In genomic region chr14:103103461-103104388, GRCh38 we compare ENCODE assay signal across 8 cellular contexts. TPM values are rescaled to one million over a fixed set of nuclear protein-coding genes. Genes with fewer than 3 reads are reported as not detected.
DNase-seq lines count a peak whose midpoint lies in the region; ATAC-seq, FAIRE-seq and TF ChIP-seq lines count a peak whose summit lies in the region.

No MANE protein-coding gene starts in this region.

- DNase-seq in DMS 273 treated with DMSO at 0.1 percent for 48 hours (lab: John Stamatoyannopoulos, UW) = peak; percentile 86
- DNase-seq in NCI-H1105 (lab: John Stamatoyannopoulos, UW) = peak; percentile 74
- no peak for DNase-seq in activated B cell treated with CpG ODN at 0.5 μM for 24 hours
- DNase-seq in islet precursor cell = peak; percentile 87
- DNase-seq in globus pallidus (ENCODE audit: low spot score) = no peak
- DNase-seq in frontal cortex (ENCODE audit: low spot score in 2 of 2) = no peak
- DNase-seq in cerebellar nuclear complex (lab: John Stamatoyannopoulos, UW) = no peak

- peak overlapping the region; percentile 12 for H3K27ac Mint-ChIP-seq in activated B cell treated with CpG ODN at 0.5 μM for 24 hours

- H3K9me3 Mint-ChIP-seq in activated B cell treated with CpG ODN at 0.5 μM for 24 hours = no peaks in the 10 kb centered on the region

- peaks cover 35% of the 10 kb centered on the region for H3K4me1 Mint-ChIP-seq in activated B cell treated with CpG ODN at 0.5 μM for 24 hours

- no peaks in the 10 kb centered on the region for H3K36me3 Mint-ChIP-seq in activated B cell treated with CpG ODN at 0.5 μM for 24 hours (ENCODE audit: low read depth)

- no peak for ATAC-seq in activated B cell treated with CpG ODN at 0.5 μM for 24 hours (ENCODE audit: low read depth)
- ATAC-seq in GM18873 (IDR thresholded peaks at IDR 0.05; ENCODE audit: low FRiP score, unreplicated experiment) = no peak

- CTCF ChIA-PET in activated B cell treated with CpG ODN at 0.5 μM for 24 hours (lab: Charles Lee) = interaction anchor here (0.9 to 3.7 kb wide), 10 partner anchors 8 to 414 kb away, joined by 4 to 58 read pairs (median 10); partner anchors contain the start of gene EXOC3L4

- POLR2A ChIA-PET in activated B cell treated with CpG ODN at 0.5 μM for 24 hours (lab: Charles Lee) = interaction anchor here (0.6 to 1.3 kb wide), 3 partner anchors 29 to 189 kb away, joined by 3 to 13 read pairs (median 4); no protein-coding TSS in a partner anchor

- no peak for FAIRE-seq in frontal cortex (lab: Jason Lieb, UNC)

- intact Hi-C loops in activated B cell treated with CpG ODN at 0.5 μM for 24 hours (cut with micrococcal nuclease) = loop anchor here (2.0 to 5.0 kb wide), 2 partner anchors 19 to 229 kb away; partner anchors contain the start of genes EIF5 and TNFAIP2

- no peak overlapping the region for H3K4me3 Mint-ChIP-seq in activated B cell treated with CpG ODN at 0.5 μM for 24 hours

- peaks cover 17% of the 10 kb centered on the region for H3K27me3 Mint-ChIP-seq in activated B cell treated with CpG ODN at 0.5 μM for 24 hours

- TF ChIP-seq CTCF in activated B cell treated with CpG ODN at 0.5 μM for 24 hours (IDR thresholded peaks at IDR 0.05) = no peak

RNA-seq across cellular contexts. Expression of gene EXOC3L4, which starts 9.2 kb away (rescaled TPM):
- total RNA-seq in activated B cell treated with CpG ODN at 0.5 μM for 24 hours (not detected in 2 replicates), frontal cortex (0.82 TPM)

RNA-seq across cellular contexts. Expression of gene TNFAIP2, which starts 19.5 kb away (rescaled TPM):
- 4.1 and 5.2 TPM in 2 replicates for total RNA-seq in activated B cell treated with CpG ODN at 0.5 μM for 24 hours
- 11.8 TPM for total RNA-seq in frontal cortex

RNA-seq across cellular contexts. Expression of gene LBHD2, which starts 19.7 kb away (rescaled TPM):
- total RNA-seq in activated B cell treated with CpG ODN at 0.5 μM for 24 hours (not detected in 2 replicates), frontal cortex (not detected)

RNA-seq across cellular contexts. Expression of gene CDC42BPB, which starts 46.4 kb away (rescaled TPM):
- total RNA-seq in activated B cell treated with CpG ODN at 0.5 μM for 24 hours (34.2 and 38.5 TPM in 2 replicates), frontal cortex (64.0 TPM)

Comparison
In these comparisons a context has a peak if more than half of its experiments do, and no peak if none do; other contexts are left out.
1. DNase-seq: peak in DMS 273 treated with DMSO at 0.1 percent for 48 hours (single experiment), NCI-H1105 (single experiment) and islet precursor cell (single experiment); none in activated B cell treated with CpG ODN at 0.5 μM for 24 hours (single experiment), globus pallidus (single experiment), frontal cortex (0 of 2) and cerebellar nuclear complex (0 of 2).